ENCODE assay signal across 17 cellular contexts in genomic region chr9:93086445-93087224, GRCh38. TPM values are rescaled to one million over a fixed set of nuclear protein-coding genes. Genes with fewer than 3 reads are reported as not detected.
DNase-seq lines count a peak whose midpoint lies in the region; ATAC-seq, FAIRE-seq and TF ChIP-seq lines count a peak whose summit lies in the region.
"Had no signal": no experiment of that assay in that cellular context is flagged by ENCODE, and none has a peak within 500 bp of the region (broad histone marks: within the 10 kb centered on the region; RNA-seq: fewer than 3 reads in every experiment).

No MANE protein-coding gene starts in this region.

- H3K9me3 Mint-ChIP-seq in activated T-helper 17 cell treated with anti-CD3 and anti-CD28 coated beads, Interleukin-2, amount 50 U/mL, for 72 hours: peaks cover 7% of the 10 kb centered on the region
- peaks cover 8% of the 10 kb centered on the region for H3K9me3 Mint-ChIP-seq in type B pancreatic cell

- no peaks in the 10 kb centered on the region for H3K36me3 ChIP-seq in HepG2 (replicated peaks in 1 of 2; ENCODE audit: control insufficient read depth in 1 of 2, insufficient read depth in 2 of 2, low read length in 2 of 2)

- ATAC-seq in activated T-helper 17 cell treated with anti-CD3 and anti-CD28 coated beads, Interleukin-2, amount 50 U/mL, for 72 hours (replicated peaks): no peak
- ATAC-seq in HepG2: no peak
- ATAC-seq: body of pancreas; GM23338; stimulated activated naive CD8-positive, alpha-beta T cell treated with anti-CD3 and anti-CD28 coated beads, Interleukin-15, amount 100 ng/mL, for 72 hours had no signal

- no peak overlapping the region for H3K9ac ChIP-seq in HepG2 (ENCODE audit: insufficient read depth, low read depth, low read length)
- H3K9ac ChIP-seq: SK-N-SH had no signal

- 84% methylated on average over 9 of the region's 9 CpGs for WGBS in HepG2 (ENCODE audit: low lambda C conversion rate)

- H4K20me1 ChIP-seq in HepG2 (ENCODE audit: insufficient read depth, low read length): no peaks in the 10 kb centered on the region

- H3K27me3 ChIP-seq in HepG2 (ENCODE audit: control insufficient read depth in 1 of 2, insufficient read depth in 2 of 2, low read length in 2 of 2): peaks cover 1 to 5% of the 10 kb centered on the region in 2 experiments; a peak in 2 of 5 replicates
- H3K27me3 ChIP-seq: body of pancreas had no signal

- H3K4me1 ChIP-seq in HepG2 (ENCODE audit: insufficient read depth, low read length): peaks cover 28% of the 10 kb centered on the region
- H3K4me1 ChIP-seq: body of pancreas had no signal

- TF ChIP-seq RAD21 in HepG2 (CRISPR knock-in tag; IDR thresholded peaks at IDR 0.05): no peak

- BruUV-seq in HepG2 (replicated peaks; lab: Mats Ljungman, UMichigan): no TSS peak

- DNase-seq in activated effector memory CD4-positive, alpha-beta T cell treated with anti-CD3 and anti-CD28 coated beads, Interleukin-2, amount 50 U/mL, for 16 hours: peak; percentile 37
- no peak for DNase-seq in activated effector memory CD4-positive, alpha-beta T cell treated with Interleukin-2 at 50 U/mL for 16 hours
- DNase-seq in HepG2 (ENCODE audit: low spot score) (no peak), type B pancreatic cell (ENCODE audit: extremely low spot score, unreplicated experiment) (no peak), SIG-M5 (lab: John Stamatoyannopoulos, UW) (no peak), RPMI8226 (no peak), iPS-NIHi7 (ENCODE audit: extremely low spot score) (no peak)
- DNase-seq: DMS53; effector CD8-positive, alpha-beta T cell; mammary epithelial cell; NCI-H1092 treated with DMSO at 0.1 percent for 48 hours; NCI-H446; SK-N-SH; stimulated activated naive CD8-positive, alpha-beta T cell treated with anti-CD3 and anti-CD28 coated beads, Interleukin-15, amount 100 ng/mL, for 72 hours had no signal

- no peak overlapping the region for H3K4me2 ChIP-seq in HepG2 (ENCODE audit: low read depth, low read length)
- H3K4me2 ChIP-seq: GM23338, SK-N-SH had no signal

- no peak overlapping the region for H2AFZ ChIP-seq in HepG2 (ENCODE audit: low read length)
- H2AFZ ChIP-seq: GM23338 had no signal

- H3K27ac Mint-ChIP-seq in activated T-helper 17 cell treated with anti-CD3 and anti-CD28 coated beads, Interleukin-2, amount 50 U/mL, for 72 hours: peak overlapping the region; percentile 54
- peak overlapping the region; percentile 74 for H3K27ac Mint-ChIP-seq in type B pancreatic cell
- H3K27ac Mint-ChIP-seq: GM23338; stimulated activated naive CD8-positive, alpha-beta T cell treated with anti-CD3 and anti-CD28 coated beads, Interleukin-15, amount 100 ng/mL, for 72 hours had no signal

- CTCF ChIA-PET in HepG2 (lab: Yijun Ruan, JAX; ENCODE audit: low intra/inter-chr PET ratio, low total read pairs): no interaction called here

- TF ChIP-seq POLR2A in HepG2 (IDR thresholded peaks at IDR 0.05; ENCODE audit: insufficient read depth in 1 of 2, low read depth in 2 of 2, low read length in 2 of 2): no peak

- peaks cover 35% of the 10 kb centered on the region for H3K4me1 Mint-ChIP-seq in activated T-helper 17 cell treated with anti-CD3 and anti-CD28 coated beads, Interleukin-2, amount 50 U/mL, for 72 hours
- peaks cover 19% of the 10 kb centered on the region for H3K4me1 Mint-ChIP-seq in type B pancreatic cell (ENCODE audit: unreplicated experiment)

- POLR2A ChIA-PET in HepG2 (lab: Yijun Ruan, JAX): no interaction called here

- no peak overlapping the region for H3K4me3 ChIP-seq in HepG2 (replicated peaks in 1 of 3; ENCODE audit: insufficient read depth in 1 of 3, low read depth in 2 of 3, low read length in 3 of 3)
- H3K4me3 ChIP-seq: body of pancreas, GM23338 had no signal

- H3K27ac ChIP-seq in HepG2 (ENCODE audit: extremely low read length, insufficient read depth, low read length): no peak overlapping the region
- H3K27ac ChIP-seq: body of pancreas had no signal

- TF ChIP-seq CTCF in HepG2 (CRISPR knock-in tag; IDR thresholded peaks at IDR 0.05) (no peak), type B pancreatic cell (conservative IDR thresholded peaks at IDR 0.05) (no peak)

- H3K27me3 Mint-ChIP-seq in activated T-helper 17 cell treated with anti-CD3 and anti-CD28 coated beads, Interleukin-2, amount 50 U/mL, for 72 hours: no peaks in the 10 kb centered on the region
- H3K27me3 Mint-ChIP-seq in type B pancreatic cell: no peaks in the 10 kb centered on the region
- H3K27me3 Mint-ChIP-seq: stimulated activated naive CD8-positive, alpha-beta T cell treated with anti-CD3 and anti-CD28 coated beads, Interleukin-15, amount 100 ng/mL, for 72 hours had no signal

- no peaks in the 10 kb centered on the region for H3K9me3 ChIP-seq in HepG2 (ENCODE audit: low read length)
- H3K9me3 ChIP-seq: body of pancreas, SK-N-SH had no signal

- peaks cover 69% of the 10 kb centered on the region for H3K36me3 Mint-ChIP-seq in activated T-helper 17 cell treated with anti-CD3 and anti-CD28 coated beads, Interleukin-2, amount 50 U/mL, for 72 hours (ENCODE audit: low read depth)
- H3K36me3 Mint-ChIP-seq in type B pancreatic cell: no peaks in the 10 kb centered on the region

- in situ Hi-C loops in HepG2 (cut with HindIII; ENCODE audit: extremely low pct_ligation_motif_present, low pct_unique_long_range_greater_than_20kb): no loop called here

- no peaks in the 10 kb centered on the region for H3K79me2 ChIP-seq in HepG2 (ENCODE audit: insufficient read depth, low read length)

- TF ChIP-seq EP300 in HepG2 (IDR thresholded peaks at IDR 0.05; ENCODE audit: low read depth in 2 of 2, low read length in 2 of 2) (no peak), HepG2 (CRISPR knock-in tag; IDR thresholded peaks at IDR 0.05; ENCODE audit: borderline replicate concordance) (no peak)

- intact Hi-C loops in HepG2 (cut with micrococcal nuclease; ENCODE audit: unreplicated experiment): no loop called here

- no peak for FAIRE-seq in HepG2 (lab: Jason Lieb, UNC)

- H3K4me3 Mint-ChIP-seq in activated T-helper 17 cell treated with anti-CD3 and anti-CD28 coated beads, Interleukin-2, amount 50 U/mL, for 72 hours: no peak overlapping the region
- no peak overlapping the region for H3K4me3 Mint-ChIP-seq in type B pancreatic cell
- H3K4me3 Mint-ChIP-seq: GM23338; stimulated activated naive CD8-positive, alpha-beta T cell treated with anti-CD3 and anti-CD28 coated beads, Interleukin-15, amount 100 ng/mL, for 72 hours had no signal

RNA-seq across cellular contexts. Expression of gene CARD19, which starts 9.4 kb away (rescaled TPM):
- 10 to 100 TPM; 83.6 to 87.3 TPM for total RNA-seq in activated T-helper 17 cell treated with anti-CD3 and anti-CD28 coated beads, Interleukin-2, amount 50 U/mL, for 72 hours
- total RNA-seq in HepG2 (2016; rRNA removed; fragmentation: Illumina TruSeq; extraction: Trizol) (15.2 and 18.4 TPM in 2 replicates), type B pancreatic cell (ENCODE audit: low replicate concordance) (17.7 and 22.2 TPM in 2 replicates)
- 15.8 and 20.2 TPM in 2 replicates for total RNA-seq in HepG2 (2016; cell fraction: cytosol; rRNA removed; fragmentation: Illumina TruSeq; extraction: Trizol; ENCODE audit: low read depth)
- total RNA-seq in HepG2 (2016; cell fraction: insoluble cytoplasmic fraction; rRNA removed; fragmentation: Illumina TruSeq; extraction: Trizol): 18.6 and 20.5 TPM in 2 replicates
- 17.3 and 29.5 TPM in 2 replicates for total RNA-seq in HepG2 (2016; cell fraction: membrane; rRNA removed; fragmentation: Illumina TruSeq; extraction: Trizol)
- 8.3 and 12.2 TPM in 2 replicates for total RNA-seq in HepG2 (2016; cell fraction: nucleus; rRNA removed; fragmentation: Illumina TruSeq; extraction: Trizol)
- polyA plus RNA-seq in HepG2 (2011; rRNA removed): 47.2 and 62.0 TPM in 2 replicates
- 33.8 and 73.1 TPM in 2 replicates for polyA plus RNA-seq in HepG2 (2011; cell fraction: cytosol; rRNA removed)
- 101 and 106 TPM in 2 replicates for polyA plus RNA-seq in HepG2 (2011; cell fraction: nucleus; rRNA removed)
- 14.6 TPM in 2 replicates for polyA plus RNA-seq in HepG2 (2012)
- 16.0 and 27.0 TPM in 2 replicates for polyA plus RNA-seq in HepG2 (2016; cell fraction: cytosol; fragmentation: Illumina TruSeq; extraction: Trizol; ENCODE audit: low read depth)
- 14.7 and 18.5 TPM in 2 replicates for polyA plus RNA-seq in HepG2 (2016; cell fraction: insoluble cytoplasmic fraction; fragmentation: Illumina TruSeq; extraction: Trizol; ENCODE audit: low read depth)
- 13.4 and 18.5 TPM in 2 replicates for polyA plus RNA-seq in HepG2 (2016; cell fraction: membrane; fragmentation: Illumina TruSeq; extraction: Trizol; ENCODE audit: low read depth)
- 25.1 and 25.9 TPM in 2 replicates for polyA plus RNA-seq in HepG2 (2016; cell fraction: nucleus; fragmentation: Illumina TruSeq; extraction: Trizol; ENCODE audit: insufficient read depth, low read depth)
- 11.5 and 28.1 TPM in 2 replicates for polyA minus RNA-seq in HepG2 (2011; rRNA and poly(A)+ RNA removed; ENCODE audit: low replicate concordance)
- 14.0 and 17.6 TPM in 2 replicates for polyA minus RNA-seq in HepG2 (2011; cell fraction: cytosol; rRNA and poly(A)+ RNA removed)
- polyA minus RNA-seq in HepG2 (2011; cell fraction: nucleus; rRNA and poly(A)+ RNA removed): 11.3 and 12.8 TPM in 2 replicates

RNA-seq across cellular contexts. Expression of gene SUSD3, which starts 28.1 kb away (rescaled TPM):
- 10 to 100 TPM; 45.4 to 68.4 TPM for total RNA-seq in activated T-helper 17 cell treated with anti-CD3 and anti-CD28 coated beads, Interleukin-2, amount 50 U/mL, for 72 hours
- 6.0 and 7.0 TPM in 2 replicates for total RNA-seq in HepG2 (2016; rRNA removed; fragmentation: Illumina TruSeq; extraction: Trizol)
- 10.2 and 12.4 TPM in 2 replicates for total RNA-seq in HepG2 (2016; cell fraction: cytosol; rRNA removed; fragmentation: Illumina TruSeq; extraction: Trizol; ENCODE audit: low read depth)
- 6.3 and 8.8 TPM in 2 replicates for total RNA-seq in HepG2 (2016; cell fraction: insoluble cytoplasmic fraction; rRNA removed; fragmentation: Illumina TruSeq; extraction: Trizol)
- total RNA-seq in HepG2 (2016; cell fraction: membrane; rRNA removed; fragmentation: Illumina TruSeq; extraction: Trizol): 10.0 and 14.6 TPM in 2 replicates
- total RNA-seq in HepG2 (2016; cell fraction: nucleus; rRNA removed; fragmentation: Illumina TruSeq; extraction: Trizol): 4.9 and 5.2 TPM in 2 replicates
- polyA plus RNA-seq in HepG2 (2011; rRNA removed): 9.1 and 11.7 TPM in 2 replicates
- 6.2 and 9.7 TPM in 2 replicates for polyA plus RNA-seq in HepG2 (2011; cell fraction: cytosol; rRNA removed)
- polyA plus RNA-seq in HepG2 (2011; cell fraction: nucleus; rRNA removed): 4.6 and 5.9 TPM in 2 replicates
- 4.2 and 5.4 TPM in 2 replicates for polyA plus RNA-seq in HepG2 (2012)
- polyA plus RNA-seq in HepG2 (2016; cell fraction: cytosol; fragmentation: Illumina TruSeq; extraction: Trizol; ENCODE audit: low read depth): 12.5 and 16.5 TPM in 2 replicates
- polyA plus RNA-seq in HepG2 (2016; cell fraction: insoluble cytoplasmic fraction; fragmentation: Illumina TruSeq; extraction: Trizol; ENCODE audit: low read depth): 5.3 and 7.1 TPM in 2 replicates
- 12.6 and 14.6 TPM in 2 replicates for polyA plus RNA-seq in HepG2 (2016; cell fraction: membrane; fragmentation: Illumina TruSeq; extraction: Trizol; ENCODE audit: low read depth)
- 9.7 and 10.7 TPM in 2 replicates for polyA plus RNA-seq in HepG2 (2016; cell fraction: nucleus; fragmentation: Illumina TruSeq; extraction: Trizol; ENCODE audit: insufficient read depth, low read depth)
- polyA minus RNA-seq in HepG2 (2011; rRNA and poly(A)+ RNA removed; ENCODE audit: low replicate concordance): 7.9 TPM in 1 of 2 replicates, not detected in the other
- polyA minus RNA-seq in HepG2 (2011; cell fraction: cytosol; rRNA and poly(A)+ RNA removed): 1.8 and 2.8 TPM in 2 replicates
- polyA minus RNA-seq in HepG2 (2011; cell fraction: nucleus; rRNA and poly(A)+ RNA removed): 0.90 and 0.99 TPM in 2 replicates
- 1.5 and 3.8 TPM in 2 replicates for total RNA-seq in type B pancreatic cell (ENCODE audit: low replicate concordance)

RNA-seq across cellular contexts. Expression of gene NINJ1, which starts 47.4 kb away (rescaled TPM):
- 100 to 1,000 TPM in 1 of 2 donors, 10 to 100 TPM in 1; 56.0 to 197 TPM for total RNA-seq in activated T-helper 17 cell treated with anti-CD3 and anti-CD28 coated beads, Interleukin-2, amount 50 U/mL, for 72 hours
- total RNA-seq in HepG2 (2016; rRNA removed; fragmentation: Illumina TruSeq; extraction: Trizol) (77.1 and 92.1 TPM in 2 replicates), type B pancreatic cell (ENCODE audit: low replicate concordance) (19.4 and 21.6 TPM in 2 replicates)
- total RNA-seq in HepG2 (2016; cell fraction: cytosol; rRNA removed; fragmentation: Illumina TruSeq; extraction: Trizol; ENCODE audit: low read depth): 104 and 127 TPM in 2 replicates
- total RNA-seq in HepG2 (2016; cell fraction: insoluble cytoplasmic fraction; rRNA removed; fragmentation: Illumina TruSeq; extraction: Trizol): 66.8 and 94.8 TPM in 2 replicates
- total RNA-seq in HepG2 (2016; cell fraction: membrane; rRNA removed; fragmentation: Illumina TruSeq; extraction: Trizol): 149 and 180 TPM in 2 replicates
- 48.9 and 58.7 TPM in 2 replicates for total RNA-seq in HepG2 (2016; cell fraction: nucleus; rRNA removed; fragmentation: Illumina TruSeq; extraction: Trizol)
- 81.2 and 109 TPM in 2 replicates for polyA plus RNA-seq in HepG2 (2011; rRNA removed)
- polyA plus RNA-seq in HepG2 (2011; cell fraction: cytosol; rRNA removed): 83.2 and 110 TPM in 2 replicates
- 62.3 and 83.6 TPM in 2 replicates for polyA plus RNA-seq in HepG2 (2011; cell fraction: nucleus; rRNA removed)
- polyA plus RNA-seq in HepG2 (2012): 77.3 and 145 TPM in 2 replicates
- 196 and 226 TPM in 2 replicates for polyA plus RNA-seq in HepG2 (2016; cell fraction: cytosol; fragmentation: Illumina TruSeq; extraction: Trizol; ENCODE audit: low read depth)
- polyA plus RNA-seq in HepG2 (2016; cell fraction: insoluble cytoplasmic fraction; fragmentation: Illumina TruSeq; extraction: Trizol; ENCODE audit: low read depth): 104 and 130 TPM in 2 replicates
- polyA plus RNA-seq in HepG2 (2016; cell fraction: membrane; fragmentation: Illumina TruSeq; extraction: Trizol; ENCODE audit: low read depth): 235 and 242 TPM in 2 replicates
- polyA plus RNA-seq in HepG2 (2016; cell fraction: nucleus; fragmentation: Illumina TruSeq; extraction: Trizol; ENCODE audit: insufficient read depth, low read depth): 122 and 127 TPM in 2 replicates
- polyA minus RNA-seq in HepG2 (2011; rRNA and poly(A)+ RNA removed; ENCODE audit: low replicate concordance): 22.5 and 101 TPM in 2 replicates
- polyA minus RNA-seq in HepG2 (2011; cell fraction: cytosol; rRNA and poly(A)+ RNA removed): 26.1 and 26.7 TPM in 2 replicates
- polyA minus RNA-seq in HepG2 (2011; cell fraction: nucleus; rRNA and poly(A)+ RNA removed): 17.8 and 21.8 TPM in 2 replicates
